Comparison of ENCODE assay signal across 24 cellular contexts in the genomic region with DNA sequence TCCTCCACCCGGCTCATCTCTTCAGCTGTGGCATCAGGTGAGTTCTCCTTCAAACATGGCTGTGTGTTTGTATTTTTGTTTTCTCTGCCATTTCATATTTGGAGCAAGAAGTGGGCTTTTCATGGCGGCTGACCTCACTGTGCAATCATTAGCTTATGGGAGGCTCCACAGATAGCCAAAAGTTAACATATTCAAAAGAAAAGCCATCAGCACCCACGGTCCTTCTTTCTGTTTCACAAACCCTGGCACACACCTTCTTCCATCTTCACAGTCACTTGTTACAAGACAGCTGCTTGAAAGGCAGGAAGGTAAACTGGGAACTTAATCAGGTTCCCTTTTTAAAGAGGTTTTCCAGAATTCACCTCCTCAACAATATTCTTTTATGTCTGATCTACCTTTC.
DNase-seq lines count a peak whose midpoint lies in the region; ATAC-seq, FAIRE-seq and TF ChIP-seq lines count a peak whose summit lies in the region.
"Had no signal": no experiment of that assay in that cellular context is flagged by ENCODE, and none has a peak within 500 bp of the region (broad histone marks: within the 10 kb centered on the region; RNA-seq: fewer than 3 reads in every experiment).

No MANE protein-coding gene starts in this region.

- H3K4me3 ChIP-seq in bronchial epithelial cell (ENCODE audit: low read depth, low read length), result no peak overlapping the region
- H3K4me3 ChIP-seq in right lobe of liver, result no peak overlapping the region
- H3K4me3 ChIP-seq: SJSA1 had no signal

- TF ChIP-seq CTCF in bronchial epithelial cell (IDR thresholded peaks at IDR 0.05; ENCODE audit: insufficient read depth, low read length, severe bottlenecking), result no peak
- no peak for TF ChIP-seq CTCF in right lobe of liver (IDR thresholded peaks at IDR 0.05)

- intact Hi-C loops in right lobe of liver (cut with DNase I), result loop anchor here in 1 of 2 donors (10.0 kb wide), 1 partner anchor 114 kb away; no protein-coding TSS in a partner anchor

- H3K27ac ChIP-seq in right lobe of liver, result no peak overlapping the region
- H3K27ac ChIP-seq: SJSA1 had no signal

- H3K27ac Mint-ChIP-seq in activated naive CD8-positive, alpha-beta T cell treated with anti-CD3 and anti-CD28 coated beads for 36 hours, result peak overlapping the region; percentile 7
- H3K27ac Mint-ChIP-seq in activated naive CD8-positive, alpha-beta T cell treated with anti-CD3 and anti-CD28 coated beads, Interleukin-2, amount 50 U/mL, for 24 hours, result no peak overlapping the region

- no peak for TF ChIP-seq POLR2A in right lobe of liver (IDR thresholded peaks at IDR 0.05)

- WGBS in right lobe of liver (ENCODE audit: insufficient coverage, low coverage, low lambda C conversion rate, missing lambda C conversion rate), result 46% methylated on average over 3 of the region's 3 CpGs

- no peaks in the 10 kb centered on the region for H3K9me3 Mint-ChIP-seq in activated naive CD8-positive, alpha-beta T cell treated with anti-CD3 and anti-CD28 coated beads for 36 hours
- no peaks in the 10 kb centered on the region for H3K9me3 Mint-ChIP-seq in activated naive CD8-positive, alpha-beta T cell treated with anti-CD3 and anti-CD28 coated beads, Interleukin-2, amount 50 U/mL, for 24 hours
- H3K9me3 Mint-ChIP-seq: CD4-positive, alpha-beta memory T cell; H9 had no signal

- no peaks in the 10 kb centered on the region for H3K9me3 ChIP-seq in right lobe of liver
- H3K9me3 ChIP-seq: Caco-2, SJSA1 had no signal

- peak; percentile 23 for FAIRE-seq in bronchial epithelial cell (lab: Jason Lieb, UNC)
- FAIRE-seq: GM12892, GM19239, RCC 7860 had no signal

- H3K27me3 ChIP-seq in bronchial epithelial cell (ENCODE audit: control insufficient read depth, insufficient read depth, low read length) (peaks cover 2% of the 10 kb centered on the region), right lobe of liver (no peaks in the 10 kb centered on the region)
- H3K27me3 ChIP-seq: SJSA1 had no signal

- H3K4me3 Mint-ChIP-seq in activated naive CD8-positive, alpha-beta T cell treated with anti-CD3 and anti-CD28 coated beads for 36 hours, result no peak overlapping the region
- no peak overlapping the region for H3K4me3 Mint-ChIP-seq in activated naive CD8-positive, alpha-beta T cell treated with anti-CD3 and anti-CD28 coated beads, Interleukin-2, amount 50 U/mL, for 24 hours
- H3K4me3 Mint-ChIP-seq: CD4-positive, alpha-beta memory T cell; H9 had no signal

- no peaks in the 10 kb centered on the region for H3K4me1 ChIP-seq in right lobe of liver
- H3K4me1 ChIP-seq: Caco-2 had no signal

- H3K4me1 Mint-ChIP-seq in activated naive CD8-positive, alpha-beta T cell treated with anti-CD3 and anti-CD28 coated beads for 36 hours, result peaks cover 27% of the 10 kb centered on the region
- peaks cover 28% of the 10 kb centered on the region for H3K4me1 Mint-ChIP-seq in activated naive CD8-positive, alpha-beta T cell treated with anti-CD3 and anti-CD28 coated beads, Interleukin-2, amount 50 U/mL, for 24 hours

- DNase-seq in activated naive CD8-positive, alpha-beta T cell treated with anti-CD3 and anti-CD28 coated beads for 36 hours, result no peak
- no peak for DNase-seq in activated naive CD8-positive, alpha-beta T cell treated with anti-CD3 and anti-CD28 coated beads, Interleukin-2, amount 50 U/mL, for 24 hours
- DNase-seq in bronchial epithelial cell (ENCODE audit: low read depth) (no peak), right lobe of liver (no peak), epidermal melanocyte (ENCODE audit: insufficient read length, low spot score) (no peak), NCI-H2196 (lab: John Stamatoyannopoulos, UW; ENCODE audit: unreplicated experiment) (no peak)
- DNase-seq: Caco-2; CD4-positive, alpha-beta memory T cell; DMS 273 treated with DMSO at 0.1 percent for 48 hours; DND-41; H9; Karpas-422; MV-4-11; NCI-H1105 treated with DMSO at 0.1 percent for 48 hours; NCI-H1694; NCI-H2081; NCI-H2171; NCI-H524 treated with DMSO at 0.1 percent for 48 hours; NCI-H82 had no signal

- no peaks in the 10 kb centered on the region for H3K27me3 Mint-ChIP-seq in activated naive CD8-positive, alpha-beta T cell treated with anti-CD3 and anti-CD28 coated beads for 36 hours
- no peaks in the 10 kb centered on the region for H3K27me3 Mint-ChIP-seq in activated naive CD8-positive, alpha-beta T cell treated with anti-CD3 and anti-CD28 coated beads, Interleukin-2, amount 50 U/mL, for 24 hours
- H3K27me3 Mint-ChIP-seq: CD4-positive, alpha-beta memory T cell had no signal

- H3K36me3 Mint-ChIP-seq in activated naive CD8-positive, alpha-beta T cell treated with anti-CD3 and anti-CD28 coated beads for 36 hours, result no peaks in the 10 kb centered on the region
- no peaks in the 10 kb centered on the region for H3K36me3 Mint-ChIP-seq in activated naive CD8-positive, alpha-beta T cell treated with anti-CD3 and anti-CD28 coated beads, Interleukin-2, amount 50 U/mL, for 24 hours (ENCODE audit: low read depth)
- H3K36me3 Mint-ChIP-seq: CD4-positive, alpha-beta memory T cell had no signal

- no peak for ATAC-seq in activated naive CD8-positive, alpha-beta T cell treated with anti-CD3 and anti-CD28 coated beads, Interleukin-2, amount 50 U/mL, for 24 hours
- ATAC-seq in HG02588 (IDR thresholded peaks at IDR 0.05; ENCODE audit: unreplicated experiment) (peak; percentile 58), right lobe of liver (no peak)

- H3K36me3 ChIP-seq in bronchial epithelial cell (ENCODE audit: control insufficient read depth, insufficient read depth, low read length), result no peaks in the 10 kb centered on the region
- H3K36me3 ChIP-seq in right lobe of liver, result no peaks in the 10 kb centered on the region
- H3K36me3 ChIP-seq: SJSA1 had no signal
